ENCODE assay signal across 19 cellular contexts in genomic region chr5:73207239-73207638, GRCh38. TPM values are rescaled to one million over a fixed set of nuclear protein-coding genes. Genes with fewer than 3 reads are reported as not detected.
"Had no signal": no experiment of that assay in that cellular context is flagged by ENCODE, and none has a peak within 500 bp of the region (broad histone marks: within the 10 kb centered on the region; RNA-seq: fewer than 3 reads in every experiment).

No MANE protein-coding gene starts in this region.

RNA-seq across cellular contexts. Expression of gene TMEM174, which starts 34.2 kb away (rescaled TPM):
- total RNA-seq: activated B cell treated with CpG ODN at 0.5 μM for 24 hours; activated CD4-positive, alpha-beta memory T cell treated with anti-CD3 and anti-CD28 coated beads for 36 hours; activated CD4-positive, alpha-beta T cell treated with anti-CD3 and anti-CD28 coated beads, Interleukin-2, amount 10 ng/mL, durations not matched to agents 24 days and 14 days; activated CD8-positive, alpha-beta memory T cell treated with anti-CD3 and anti-CD28 coated beads for 36 hours; activated CD8-positive, alpha-beta T cell treated with anti-CD3 and anti-CD28 coated beads for 36 hours; activated naive CD4-positive, alpha-beta T cell treated with anti-CD3 and anti-CD28 coated beads for 36 hours; activated naive CD4-positive, alpha-beta T cell treated with anti-CD3 and anti-CD28 coated beads, Interleukin-2, amount 50 U/mL, for 72 hours; activated naive CD8-positive, alpha-beta T cell treated with anti-CD3 and anti-CD28 coated beads for 36 hours; activated T-cell treated with anti-CD3 and anti-CD28 coated beads, Interleukin-2, amount 50 U/mL, for 4 hours; activated T-cell treated with anti-CD3 and anti-CD28 coated beads, Interleukin-2, amount 50 U/mL, for 72 hours; activated T-helper 1 cell treated with anti-CD3 and anti-CD28 coated beads, Interleukin-12 subunit alpha, Interleukin-12 subunit beta, Interleukin-2, Interleukin-4 antibody, amounts not matched to agents 30 ng/mL and 10 ng/mL and 1 ng/mL, durations not matched to agents 14 hours and 24 hours and 36 hours; activated T-helper 17 cell treated with anti-CD3 and anti-CD28 coated beads, Interleukin-2, amount 50 U/mL, for 72 hours; adrenal gland; aorta; astrocyte; body of pancreas; breast epithelium; cardiac septum; cerebellum had no signal
- polyA plus RNA-seq: adrenal gland, aorta had no signal
